9 cellular contexts compared by ENCODE assay signal in the genomic region with DNA sequence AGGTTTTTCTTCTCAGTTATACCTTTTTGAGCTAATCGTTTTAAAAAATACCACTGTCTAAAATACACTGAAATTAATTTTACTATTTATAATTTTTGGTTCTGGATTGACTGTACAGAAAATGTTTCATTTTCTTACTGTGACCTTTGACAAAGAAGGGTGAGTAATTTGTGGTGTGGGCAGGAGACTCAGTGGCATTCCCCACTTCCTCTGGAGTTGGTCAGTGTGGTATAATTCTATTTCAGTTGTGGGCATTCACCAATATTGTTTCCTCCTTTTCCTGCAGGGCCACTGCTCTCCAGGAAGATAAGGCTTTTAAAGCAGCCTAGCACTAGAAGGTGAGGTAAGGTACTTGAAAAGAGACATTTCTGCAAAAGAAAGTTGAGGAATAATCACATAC. TPM values are rescaled to one million over a fixed set of nuclear protein-coding genes. Genes with fewer than 3 reads are reported as not detected.
DNase-seq lines count a peak whose midpoint lies in the region; ATAC-seq, FAIRE-seq and TF ChIP-seq lines count a peak whose summit lies in the region.
"Had no signal": no experiment of that assay in that cellular context is flagged by ENCODE, and none has a peak within 500 bp of the region (broad histone marks: within the 10 kb centered on the region; RNA-seq: fewer than 3 reads in every experiment).

No MANE protein-coding gene starts in this region.

- peaks cover 28% of the 10 kb centered on the region for H3K4me1 ChIP-seq in body of pancreas

- intact Hi-C loops in body of pancreas (cut with DNase I) = no loop called here

- DNase-seq in GM12892 (ENCODE audit: insufficient read length) (no peak), HL-60 (ENCODE audit: low read depth in 1 of 2, low spot score in 1 of 2) (peak; percentile 16 to 42), myocyte (ENCODE audit: low read depth) (peak; percentile 76), superior temporal gyrus (ENCODE audit: extremely low spot score) (no peak), body of pancreas (no peak)
- peak; percentile 13 to 31 for DNase-seq in activated CD4-positive, alpha-beta T cell treated with anti-CD3 and anti-CD28 coated beads, Interleukin-2, amount 50 U/mL, for 48 hours
- DNase-seq: activated CD4-positive, CD25-positive, alpha-beta regulatory T cell treated with anti-CD3 and anti-CD28 coated beads, Interleukin-2, amount 50 U/mL, for 72 hours; NCI-H524 had no signal

- H3K27me3 ChIP-seq in HL-60 (ENCODE audit: insufficient read depth, poor library complexity, severe bottlenecking) = no peaks in the 10 kb centered on the region
- H3K27me3 ChIP-seq in body of pancreas = no peaks in the 10 kb centered on the region

- no peak overlapping the region for H3K27ac ChIP-seq in HL-60 (replicated peaks)
- peak overlapping the region in 1 of 4 donors; percentile 45 for H3K27ac ChIP-seq in body of pancreas

- TF ChIP-seq POLR2A in GM12892 (IDR thresholded peaks at IDR 0.05; ENCODE audit: low read depth, low read length) (no peak), body of pancreas (IDR thresholded peaks at IDR 0.05) (no peak)

- ATAC-seq in HG02885 (IDR thresholded peaks at IDR 0.05; ENCODE audit: poor library complexity, unreplicated experiment) (no peak), body of pancreas (no peak)

- peak; percentile 50 for FAIRE-seq in GM12892 (lab: Jason Lieb, UNC)

- TF ChIP-seq CTCF in HL-60 (IDR thresholded peaks at IDR 0.05; ENCODE audit: insufficient read depth, low read length) (no peak), body of pancreas (IDR thresholded peaks at IDR 0.05) (no peak)

- 59% methylated on average over 1 of the region's 1 CpG for WGBS in body of pancreas, 2 donors

- H3K4me3 ChIP-seq in HL-60 (replicated peaks; ENCODE audit: insufficient read depth, low read length) (no peak overlapping the region), body of pancreas (no peak overlapping the region)

- H3K36me3 ChIP-seq in body of pancreas (replicated peaks in 1 of 2; ENCODE audit: insufficient read depth in 1 of 2, low read depth in 2 of 2) = no peaks in the 10 kb centered on the region

- H3K9me3 ChIP-seq in body of pancreas = no peaks in the 10 kb centered on the region

RNA-seq across cellular contexts. Expression of a gene that starts 6.5 kb away (rescaled TPM):
- 5.8 TPM for polyA plus RNA-seq in GM12892 (2012; ENCODE audit: missing spikeins)
- 276 and 362 TPM in 2 replicates for total RNA-seq in myocyte
- polyA plus RNA-seq in myocyte (2012) = 86.1 TPM
- 10 to 100 TPM; 46.8 to 57.9 TPM for total RNA-seq in body of pancreas

RNA-seq across cellular contexts. Expression of a gene that starts 47.4 kb away (rescaled TPM):
- 10.0 TPM for polyA plus RNA-seq in GM12892 (2012; ENCODE audit: missing spikeins)
- 3.4 and 5.7 TPM in 2 replicates for total RNA-seq in myocyte
- polyA plus RNA-seq in myocyte (2012) = 11.8 TPM
- total RNA-seq in body of pancreas = 1 to 10 TPM; 1.6 to 5.4 TPM

RNA-seq across cellular contexts. Expression of a gene that starts 54.3 kb away (rescaled TPM):
- polyA plus RNA-seq in GM12892 (2012; ENCODE audit: missing spikeins) = 6.2 TPM
- 0.36 and 0.56 TPM in 2 replicates for total RNA-seq in myocyte
- polyA plus RNA-seq in myocyte (2012) = 2.3 TPM
- total RNA-seq in body of pancreas = 10 to 100 TPM; 10.9 to 27.7 TPM

Comparison
In these comparisons a context has a peak if more than half of its experiments do, and no peak if none do; other contexts are left out.
1. DNase-seq: peak in HL-60 (2 of 2), activated CD4-positive, alpha-beta T cell treated with anti-CD3 and anti-CD28 coated beads, Interleukin-2, amount 50 U/mL, for 48 hours (2 of 2) and myocyte (single experiment); none in GM12892 (single experiment), superior temporal gyrus (single experiment) and body of pancreas (0 of 4).